ENCODE assay signal across 24 cellular contexts in genomic region chrY:12833284-12833683, GRCh38.
"Had no signal": no experiment of that assay in that cellular context is flagged by ENCODE, and none has a peak within 500 bp of the region (broad histone marks: within the 10 kb centered on the region; RNA-seq: fewer than 3 reads in every experiment).

No MANE protein-coding gene starts in this region.

- H3K9me3 Mint-ChIP-seq: naive thymus-derived CD4-positive, alpha-beta T cell; natural killer cell; nephron; neural progenitor cell; stimulated activated memory B cell treated with anti-CD40 and anti-IgM and Interleukin-4, amounts not matched to agents 10 μg/mL and 1 μg/mL and 100 μg/mL, for 72 hours had no signal

- ATAC-seq: naive thymus-derived CD4-positive, alpha-beta T cell; natural killer cell; psoas muscle; right cardiac atrium; right lobe of liver; stimulated activated memory B cell treated with anti-CD40 and anti-IgM and Interleukin-4, amounts not matched to agents 10 μg/mL and 1 μg/mL and 100 μg/mL, for 72 hours had no signal

- H3K4me3 Mint-ChIP-seq: naive thymus-derived CD4-positive, alpha-beta T cell; natural killer cell; nephron; neural progenitor cell; stimulated activated memory B cell treated with anti-CD40 and anti-IgM and Interleukin-4, amounts not matched to agents 10 μg/mL and 1 μg/mL and 100 μg/mL, for 72 hours had no signal

- H3K36me3 Mint-ChIP-seq: natural killer cell, neural progenitor cell had no signal

- H3K27ac Mint-ChIP-seq: naive thymus-derived CD4-positive, alpha-beta T cell; natural killer cell; nephron; neural progenitor cell; progenitor cell of endocrine pancreas; stimulated activated memory B cell treated with anti-CD40 and anti-IgM and Interleukin-4, amounts not matched to agents 10 μg/mL and 1 μg/mL and 100 μg/mL, for 72 hours had no signal

- H3K4me1 Mint-ChIP-seq: naive thymus-derived CD4-positive, alpha-beta T cell; natural killer cell; nephron; neural progenitor cell; stimulated activated memory B cell treated with anti-CD40 and anti-IgM and Interleukin-4, amounts not matched to agents 10 μg/mL and 1 μg/mL and 100 μg/mL, for 72 hours had no signal

- H3K27me3 Mint-ChIP-seq: naive thymus-derived CD4-positive, alpha-beta T cell; progenitor cell of endocrine pancreas; stimulated activated memory B cell treated with anti-CD40 and anti-IgM and Interleukin-4, amounts not matched to agents 10 μg/mL and 1 μg/mL and 100 μg/mL, for 72 hours had no signal

- DNase-seq: naive thymus-derived CD4-positive, alpha-beta T cell; natural killer cell; occipital lobe; ovary; posterior cingulate gyrus; psoas muscle; right cardiac atrium; right lobe of liver; sigmoid colon; small intestine; stimulated activated CD4-positive, alpha-beta T cell treated with anti-CD3 and anti-CD28 coated beads, Interleukin-15, amount 100 ng/mL, for 24 hours; stimulated activated CD4-positive, alpha-beta T cell treated with anti-CD3 and anti-CD28 coated beads, Interleukin-2, amount 100 ng/mL, for 24 hours; stimulated activated CD4-positive, alpha-beta T cell treated with anti-CD3 and anti-CD28 coated beads, Interleukin-2, amount 100 ng/mL, for 48 hours; stimulated activated CD4-positive, alpha-beta T cell treated with anti-CD3 and anti-CD28 coated beads, Interleukin-4, amount 100 ng/mL, for 24 hours; stimulated activated naive CD4-positive, alpha-beta T cell treated with Interleukin-2 at 50 U/mL for 16 hours; stomach; thyroid gland; trophoblast cell; upper lobe of left lung had no signal

- FAIRE-seq: urothelium cell line had no signal
